ENCODE assay signal across 21 cellular contexts in the genomic region with DNA sequence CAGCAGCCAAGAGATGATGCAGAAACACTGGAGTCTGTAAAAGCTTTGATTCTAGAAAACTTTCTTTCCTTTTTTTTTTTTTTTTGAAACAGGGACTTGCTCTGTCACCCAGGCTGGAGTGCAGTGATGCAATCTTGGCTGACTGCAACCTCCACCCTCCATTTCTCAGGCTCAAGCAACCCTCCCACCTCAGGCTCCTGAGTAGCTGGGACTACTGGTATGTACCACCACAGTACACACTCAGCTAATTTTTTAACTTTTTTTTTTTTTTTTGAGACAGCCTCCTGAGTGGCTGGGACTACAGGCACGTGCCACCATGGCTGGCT. TPM values are rescaled to one million over a fixed set of nuclear protein-coding genes. Genes with fewer than 3 reads are reported as not detected.
A peak's percentile ranks its signal among the peaks of the same experiment; 100 is the strongest.
DNase-seq lines count a peak whose midpoint lies in the region; ATAC-seq and TF ChIP-seq lines count a peak whose summit lies in the region.
"Had no signal": no experiment of that assay in that cellular context is flagged by ENCODE, and none has a peak within 500 bp of the region (broad histone marks: within the 10 kb centered on the region; RNA-seq: fewer than 3 reads in every experiment).

No MANE protein-coding gene starts in this region.

- H3K9me3 ChIP-seq in mesenchymal stem cell (ENCODE audit: control insufficient read depth, low read length) (no peaks in the 10 kb centered on the region), neuronal stem cell (replicated peaks in 1 of 2; ENCODE audit: control insufficient read depth in 2 of 2, insufficient read depth in 1 of 2, low read depth in 1 of 2, low read length in 2 of 2) (no peaks in the 10 kb centered on the region)
- H3K9me3 ChIP-seq: prostate gland, stomach had no signal

- H3K27ac ChIP-seq in ACC112 (ENCODE audit: low read depth, low read length) (no peak overlapping the region), mesenchymal stem cell (ENCODE audit: low read length, poor library complexity, severe bottlenecking) (no peak overlapping the region), neuronal stem cell (replicated peaks; ENCODE audit: low read length) (no peak overlapping the region)
- H3K27ac ChIP-seq: cardiac muscle cell, prostate gland, stomach had no signal

- H3K36me3 Mint-ChIP-seq in chondrocyte (ENCODE audit: low read depth): no peaks in the 10 kb centered on the region
- H3K36me3 Mint-ChIP-seq: activated CD4-positive, alpha-beta memory T cell treated with anti-CD3 and anti-CD28 coated beads for 36 hours; activated naive CD8-positive, alpha-beta T cell treated with anti-CD3 and anti-CD28 coated beads, Interleukin-2, amount 10 ng/mL, durations not matched to agents 7 days and 5 days; naive thymus-derived CD8-positive, alpha-beta T cell had no signal

- WGBS in mesenchymal stem cell: 79% methylated on average over 1 of the region's 1 CpG
- no CpG with 5 or more reads among the region's 1 CpG for WGBS in neuronal stem cell (ENCODE audit: extremely low coverage in 2 of 2, insufficient read length in 2 of 2, insufficient replicate concordance in 1 of 2), 2 donors

- H3K14ac ChIP-seq in mesenchymal stem cell (ENCODE audit: low read length in 2 of 2): no peak overlapping the region
- H3K14ac ChIP-seq in neuronal stem cell (ENCODE audit: low read length): no peak overlapping the region

- H2BK5ac ChIP-seq in mesenchymal stem cell (ENCODE audit: low read depth, low read length, poor library complexity, severe bottlenecking): no peak overlapping the region
- H2BK5ac ChIP-seq in neuronal stem cell (ENCODE audit: low read length): no peak overlapping the region

- H2AK5ac ChIP-seq in mesenchymal stem cell (ENCODE audit: low read length, severe bottlenecking) (no peak overlapping the region), neuronal stem cell (ENCODE audit: low read depth, low read length) (no peak overlapping the region)

- no peak for TF ChIP-seq EP300 in Ishikawa (IDR thresholded peaks at IDR 0.05; ENCODE audit: borderline replicate concordance)

- H3K23ac ChIP-seq in mesenchymal stem cell (ENCODE audit: low read length in 2 of 2) (no peak overlapping the region), neuronal stem cell (ENCODE audit: low read depth, low read length, poor library complexity) (no peak overlapping the region)

- no peaks in the 10 kb centered on the region for H3K36me3 ChIP-seq in ACC112 (ENCODE audit: insufficient read depth, low read length)
- no peaks in the 10 kb centered on the region for H3K36me3 ChIP-seq in mesenchymal stem cell (ENCODE audit: control insufficient read depth in 1 of 2, insufficient read depth in 2 of 2, low read depth in 1 of 2, low read length in 2 of 2)
- H3K36me3 ChIP-seq in neuronal stem cell (replicated peaks in 1 of 2; ENCODE audit: control insufficient read depth in 2 of 2, insufficient read depth in 2 of 2, low read length in 2 of 2): no peaks in the 10 kb centered on the region
- H3K36me3 ChIP-seq: cardiac muscle cell, prostate gland, stomach had no signal

- no peak for ATAC-seq in GM21619 (IDR thresholded peaks at IDR 0.05; ENCODE audit: unreplicated experiment)
- ATAC-seq: naive thymus-derived CD8-positive, alpha-beta T cell had no signal

- H3K9me3 Mint-ChIP-seq in chondrocyte (ENCODE audit: low read depth): no peaks in the 10 kb centered on the region
- H3K9me3 Mint-ChIP-seq: activated CD4-positive, alpha-beta memory T cell treated with anti-CD3 and anti-CD28 coated beads for 36 hours; activated naive CD8-positive, alpha-beta T cell treated with anti-CD3 and anti-CD28 coated beads, Interleukin-2, amount 10 ng/mL, durations not matched to agents 7 days and 5 days; activated T-cell treated with anti-CD3 and anti-CD28 coated beads, Interleukin-2, amount 50 U/mL, for 24 hours; naive thymus-derived CD8-positive, alpha-beta T cell had no signal

- H3K4me3 Mint-ChIP-seq in chondrocyte (ENCODE audit: unreplicated experiment): no peak overlapping the region
- H3K4me3 Mint-ChIP-seq: activated CD4-positive, alpha-beta memory T cell treated with anti-CD3 and anti-CD28 coated beads for 36 hours; activated naive CD8-positive, alpha-beta T cell treated with anti-CD3 and anti-CD28 coated beads, Interleukin-2, amount 10 ng/mL, durations not matched to agents 7 days and 5 days; activated T-cell treated with anti-CD3 and anti-CD28 coated beads, Interleukin-2, amount 50 U/mL, for 24 hours; naive thymus-derived CD8-positive, alpha-beta T cell had no signal

- H2BK12ac ChIP-seq in mesenchymal stem cell (ENCODE audit: low read length in 2 of 2) (no peak overlapping the region), neuronal stem cell (ENCODE audit: low read length) (no peak overlapping the region)

- peak overlapping the region; percentile 46 for H3K27ac Mint-ChIP-seq in chondrocyte (ENCODE audit: unreplicated experiment)
- H3K27ac Mint-ChIP-seq: activated CD4-positive, alpha-beta memory T cell treated with anti-CD3 and anti-CD28 coated beads for 36 hours; activated naive CD8-positive, alpha-beta T cell treated with anti-CD3 and anti-CD28 coated beads, Interleukin-2, amount 10 ng/mL, durations not matched to agents 7 days and 5 days; activated T-cell treated with anti-CD3 and anti-CD28 coated beads, Interleukin-2, amount 50 U/mL, for 24 hours; naive thymus-derived CD8-positive, alpha-beta T cell had no signal

- H3K4me3 ChIP-seq in ACC112 (ENCODE audit: low read depth, low read length) (no peak overlapping the region), mesenchymal stem cell (ENCODE audit: insufficient read depth in 1 of 2, low read depth in 1 of 2, low read length in 2 of 2) (no peak overlapping the region), neuronal stem cell (ENCODE audit: low read length in 2 of 2) (no peak overlapping the region)
- H3K4me3 ChIP-seq: cardiac muscle cell, prostate gland, stomach had no signal

- H3K79me1 ChIP-seq in mesenchymal stem cell (replicated peaks; ENCODE audit: low read length, poor library complexity, severe bottlenecking) (no peaks in the 10 kb centered on the region), neuronal stem cell (ENCODE audit: low read depth, low read length) (no peaks in the 10 kb centered on the region)

- H3K9ac ChIP-seq in mesenchymal stem cell (ENCODE audit: low read length) (no peak overlapping the region), neuronal stem cell (ENCODE audit: low read depth, low read length, poor library complexity) (no peak overlapping the region)

- no peak overlapping the region for H2BK15ac ChIP-seq in mesenchymal stem cell (ENCODE audit: low read depth, poor library complexity, severe bottlenecking)
- no peak overlapping the region for H2BK15ac ChIP-seq in neuronal stem cell (ENCODE audit: low read length)

- no peak for TF ChIP-seq CTCF in chondrocyte (IDR thresholded peaks at IDR 0.05)

- H3K4ac ChIP-seq in mesenchymal stem cell (ENCODE audit: low read depth in 1 of 2, low read length in 2 of 2): no peak overlapping the region
- no peak overlapping the region for H3K4ac ChIP-seq in neuronal stem cell (ENCODE audit: low read length)

- TF ChIP-seq RAD21 in Ishikawa (IDR thresholded peaks at IDR 0.05; ENCODE audit: low read depth): no peak

- H3K4me1 ChIP-seq in ACC112 (ENCODE audit: control insufficient read depth, insufficient read depth, low read length, unreplicated experiment) (peaks cover 4% of the 10 kb centered on the region), mesenchymal stem cell (ENCODE audit: control insufficient read depth, insufficient read depth, low read depth, low read length) (no peaks in the 10 kb centered on the region), neuronal stem cell (ENCODE audit: control insufficient read depth in 2 of 2, insufficient read depth in 1 of 2, low read depth in 1 of 2, low read length in 2 of 2) (no peaks in the 10 kb centered on the region)
- H3K4me1 ChIP-seq: prostate gland, stomach had no signal

- DNase-seq in chondrocyte (ENCODE audit: low spot score): no peak
- DNase-seq in mesenchymal stem cell: peak; percentile 27
- DNase-seq in neuronal stem cell (ENCODE audit: low spot score): no peak
- no peak for DNase-seq in SHP77 (lab: John Stamatoyannopoulos, UW)
- DNase-seq in stimulated activated CD4-positive, alpha-beta T cell treated with anti-CD3 and anti-CD28 coated beads, Interleukin-2, amount 100 ng/mL, for 48 hours: no peak
- DNase-seq: activated CD4-positive, alpha-beta memory T cell treated with anti-CD3 and anti-CD28 coated beads for 36 hours; activated naive CD8-positive, alpha-beta T cell treated with anti-CD3 and anti-CD28 coated beads, Interleukin-2, amount 10 ng/mL, durations not matched to agents 7 days and 5 days; activated T-cell treated with anti-CD3 and anti-CD28 coated beads, Interleukin-2, amount 50 U/mL, for 24 hours; COR-L47; effector memory CD4-positive, alpha-beta T cell; naive thymus-derived CD8-positive, alpha-beta T cell; NCI-H2081 treated with DMSO at 0.1 percent for 48 hours; NCI-H526 treated with DMSO at 0.1 percent for 48 hours; stimulated activated CD4-positive, alpha-beta T cell treated with anti-CD3 and anti-CD28 coated beads, Interleukin-15, amount 100 ng/mL, for 24 hours; stomach; SW 1271 had no signal

- H2BK120ac ChIP-seq in mesenchymal stem cell (ENCODE audit: low read depth, low read length): no peak overlapping the region
- no peak overlapping the region for H2BK120ac ChIP-seq in neuronal stem cell (ENCODE audit: low read depth, low read length)

- no peaks in the 10 kb centered on the region for H3K27me3 Mint-ChIP-seq in chondrocyte (ENCODE audit: low read depth)
- H3K27me3 Mint-ChIP-seq: activated CD4-positive, alpha-beta memory T cell treated with anti-CD3 and anti-CD28 coated beads for 36 hours; activated T-cell treated with anti-CD3 and anti-CD28 coated beads, Interleukin-2, amount 50 U/mL, for 24 hours; naive thymus-derived CD8-positive, alpha-beta T cell had no signal

- H4K8ac ChIP-seq in mesenchymal stem cell (ENCODE audit: low read length): no peak overlapping the region
- no peak overlapping the region for H4K8ac ChIP-seq in neuronal stem cell (ENCODE audit: low read depth, low read length)

- no peaks in the 10 kb centered on the region for H3K79me2 ChIP-seq in ACC112 (ENCODE audit: control insufficient read depth, insufficient read depth, low read length, unreplicated experiment)

- H2AFZ ChIP-seq in ACC112 (ENCODE audit: low read length, unreplicated experiment) (peak overlapping the region; percentile 57), mesenchymal stem cell (ENCODE audit: low read depth, low read length) (no peak overlapping the region), neuronal stem cell (ENCODE audit: low read length) (no peak overlapping the region)

- H3K27me3 ChIP-seq in ACC112 (ENCODE audit: insufficient read depth, low read length) (no peaks in the 10 kb centered on the region), mesenchymal stem cell (ENCODE audit: control insufficient read depth in 1 of 2, insufficient read depth in 1 of 2, low read length in 2 of 2) (peaks cover 0 to 5% of the 10 kb centered on the region in 2 experiments), neuronal stem cell (ENCODE audit: control insufficient read depth in 3 of 3, insufficient read depth in 3 of 3, low read depth in 1 of 3, low read length in 3 of 3) (peaks cover 0 to 5% (median 0%) of the 10 kb centered on the region in 3 experiments)
- H3K27me3 ChIP-seq: cardiac muscle cell, stomach had no signal

- no peak overlapping the region for H3K18ac ChIP-seq in mesenchymal stem cell (ENCODE audit: low read depth in 1 of 2, low read length in 2 of 2)
- H3K18ac ChIP-seq in neuronal stem cell (ENCODE audit: low read length): no peak overlapping the region

- H3K4me2 ChIP-seq in mesenchymal stem cell (ENCODE audit: low read length, poor library complexity, severe bottlenecking) (no peak overlapping the region), neuronal stem cell (ENCODE audit: insufficient read depth, low read length, poor library complexity, severe bottlenecking) (no peak overlapping the region)

- no peak overlapping the region for H4K91ac ChIP-seq in mesenchymal stem cell (ENCODE audit: low read length)
- H4K91ac ChIP-seq in neuronal stem cell (ENCODE audit: low read depth, low read length, poor library complexity): no peak overlapping the region

- H3K4me1 Mint-ChIP-seq in chondrocyte (ENCODE audit: low read depth): peaks cover 7% of the 10 kb centered on the region
- H3K4me1 Mint-ChIP-seq: activated naive CD8-positive, alpha-beta T cell treated with anti-CD3 and anti-CD28 coated beads, Interleukin-2, amount 10 ng/mL, durations not matched to agents 7 days and 5 days; naive thymus-derived CD8-positive, alpha-beta T cell had no signal

RNA-seq across cellular contexts. Expression of a gene that starts 17.0 kb away (rescaled TPM):
- 54.0 to 63.6 TPM (median 62.0 TPM) in 3 replicates for total RNA-seq in chondrocyte
- 66.0 TPM for polyA plus RNA-seq in mesenchymal stem cell (2013, experiment 1 of 2)
- 65.0 TPM for polyA plus RNA-seq in mesenchymal stem cell (2013, experiment 2 of 2)
- polyA plus RNA-seq in neuronal stem cell (2013, experiment 1 of 2): 12.6 TPM
- 12.7 TPM for polyA plus RNA-seq in neuronal stem cell (2013, experiment 2 of 2)

RNA-seq across cellular contexts. Expression of a gene that starts 37.4 kb away (rescaled TPM):
- total RNA-seq in chondrocyte: 128 to 132 TPM (median 128 TPM) in 3 replicates
- polyA plus RNA-seq in mesenchymal stem cell (2013, experiment 1 of 2): 78.9 TPM
- polyA plus RNA-seq in mesenchymal stem cell (2013, experiment 2 of 2): 81.0 TPM
- polyA plus RNA-seq in neuronal stem cell (2013, experiment 1 of 2): 115 TPM
- polyA plus RNA-seq in neuronal stem cell (2013, experiment 2 of 2): 120 TPM
